Comparison of ENCODE assay signal across 22 cellular contexts in the genomic region with DNA sequence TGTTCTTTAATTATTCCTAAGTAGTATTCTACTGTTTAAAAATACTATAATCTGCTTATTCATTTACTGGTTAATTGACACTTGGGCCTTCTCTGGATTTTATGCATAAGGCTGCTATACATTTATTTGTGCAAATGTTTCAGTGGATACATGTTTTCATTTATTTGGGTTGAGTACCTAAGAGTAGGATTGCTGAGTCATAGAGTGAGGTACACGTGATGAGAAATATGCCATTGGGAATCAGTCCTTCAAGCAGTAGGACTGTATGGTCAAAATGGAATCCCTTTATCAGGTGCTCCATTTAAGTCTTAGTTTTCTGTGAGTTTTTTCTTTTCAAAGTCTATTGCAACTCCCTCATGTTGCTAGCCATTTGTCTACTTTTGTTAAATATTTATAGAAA.
A peak's percentile ranks its signal among the peaks of the same experiment; 100 is the strongest.
DNase-seq lines count a peak whose midpoint lies in the region; ATAC-seq, FAIRE-seq and TF ChIP-seq lines count a peak whose summit lies in the region.
"Had no signal": no experiment of that assay in that cellular context is flagged by ENCODE, and none has a peak within 500 bp of the region (broad histone marks: within the 10 kb centered on the region; RNA-seq: fewer than 3 reads in every experiment).

No MANE protein-coding gene starts in this region.

- H3K27me3 Mint-ChIP-seq in endothelial cell (ENCODE audit: unreplicated experiment) = peaks cover 2% of the 10 kb centered on the region
- no peaks in the 10 kb centered on the region for H3K27me3 Mint-ChIP-seq in activated T-helper 17 cell treated with anti-CD3 and anti-CD28 coated beads, Interleukin-2, amount 50 U/mL, for 72 hours

- H3K4me3 ChIP-seq in A549 (no peak overlapping the region), IMR-90 (ENCODE audit: insufficient read depth, low read depth, low read length) (no peak overlapping the region), mesendoderm (ENCODE audit: low read length) (no peak overlapping the region), pancreas (no peak overlapping the region), BE2C (ENCODE audit: low read depth, low read length) (no peak overlapping the region)
- H3K4me3 ChIP-seq: BLaER1 treated with 17β-estradiol and CSF1 and Interleukin-3, amounts not matched to agents 10 nM and 100 nM; GM23338 had no signal

- no peaks in the 10 kb centered on the region for H3K27me3 ChIP-seq in IMR-90 (ENCODE audit: control insufficient read depth, insufficient read depth, low read length)
- H3K27me3 ChIP-seq in mesendoderm (ENCODE audit: insufficient read depth, low read length, poor library complexity) = no peaks in the 10 kb centered on the region
- no peaks in the 10 kb centered on the region for H3K27me3 ChIP-seq in pancreas
- H3K27me3 ChIP-seq in BE2C = no peaks in the 10 kb centered on the region

- H2BK120ac ChIP-seq in IMR-90 (ENCODE audit: low read depth, low read length) (no peak overlapping the region), mesendoderm (ENCODE audit: low read depth, low read length) (no peak overlapping the region)

- H2AFZ ChIP-seq in IMR-90 (replicated peaks; ENCODE audit: low read length, poor library complexity) = no peak overlapping the region
- H2AFZ ChIP-seq: GM23338 had no signal

- no peak overlapping the region for H2BK15ac ChIP-seq in IMR-90 (ENCODE audit: low read depth, low read length)
- peak overlapping the region; percentile 36 for H2BK15ac ChIP-seq in mesendoderm (replicated peaks; ENCODE audit: low read depth)

- dilution Hi-C loops in IMR-90 (cut with HindIII; ENCODE audit: low sequenced_read_pairs, unreplicated experiment) = no loop called here

- intact Hi-C loops in IMR-90 (cut with micrococcal nuclease) (loop anchor here (1.0 kb wide), 1 partner anchor 12 kb away; no protein-coding TSS in a partner anchor), pancreas (cut with DNase I) (no loop called here)

- no peaks in the 10 kb centered on the region for H3K9me1 ChIP-seq in IMR-90 (ENCODE audit: insufficient read depth, low read length)

- H3K27ac ChIP-seq in A549 (no peak overlapping the region), IMR-90 (ENCODE audit: insufficient read depth, low read length) (no peak overlapping the region), mesendoderm (ENCODE audit: low read depth, low read length) (no peak overlapping the region), pancreas (no peak overlapping the region)
- H3K27ac ChIP-seq: BLaER1 treated with 17β-estradiol and CSF1 and Interleukin-3, amounts not matched to agents 10 nM and 100 nM had no signal

- TF ChIP-seq RAD21 in A549 (conservative IDR thresholded peaks at IDR 0.05 in 1 of 2, IDR thresholded peaks at IDR 0.05 in 1 of 2) (no peak), IMR-90 (IDR thresholded peaks at IDR 0.05; ENCODE audit: low read length) (no peak)

- no peak for TF ChIP-seq CTCF in A549 (IDR thresholded peaks at IDR 0.05)
- no peak for TF ChIP-seq CTCF in IMR-90 (conservative IDR thresholded peaks at IDR 0.05; ENCODE audit: low read depth, low read length)
- TF ChIP-seq CTCF in endothelial cell (IDR thresholded peaks at IDR 0.05; ENCODE audit: unreplicated experiment) = no peak
- no peak for TF ChIP-seq CTCF in pancreas (IDR thresholded peaks at IDR 0.05)
- TF ChIP-seq CTCF in BE2C (IDR thresholded peaks at IDR 0.05; ENCODE audit: low read depth, low read length) = no peak

- ATAC-seq in A549 (no peak), IMR-90 (ENCODE audit: low read depth) (no peak), pancreas (no peak), GM19463 (IDR thresholded peaks at IDR 0.05; ENCODE audit: unreplicated experiment) (no peak)
- ATAC-seq in activated T-helper 17 cell treated with anti-CD3 and anti-CD28 coated beads, Interleukin-2, amount 50 U/mL, for 72 hours (replicated peaks) = no peak
- ATAC-seq: GM23338, HCT116 had no signal

- H3K9ac ChIP-seq in IMR-90 (ENCODE audit: low read depth, low read length) (no peak overlapping the region), mesendoderm (ENCODE audit: low read length) (no peak overlapping the region)
- H3K9ac ChIP-seq: BLaER1 treated with 17β-estradiol and CSF1 and Interleukin-3, amounts not matched to agents 10 nM and 100 nM had no signal

- H3K79me2 ChIP-seq in mesendoderm (ENCODE audit: control insufficient read depth, insufficient read depth, low read length) = no peaks in the 10 kb centered on the region

- H3K18ac ChIP-seq in IMR-90 (ENCODE audit: low read depth, low read length) = no peak overlapping the region
- H3K18ac ChIP-seq in mesendoderm (ENCODE audit: low read length) = no peak overlapping the region

- H2AK5ac ChIP-seq in IMR-90 (ENCODE audit: low read depth, low read length) (no peak overlapping the region), mesendoderm (ENCODE audit: low read length) (no peak overlapping the region)

- 4% methylated on average over 1 of the region's 1 CpG for WGBS in A549 (ENCODE audit: missing lambda C conversion rate)
- no CpG with 5 or more reads among the region's 1 CpG for WGBS in IMR-90 (ENCODE audit: extremely low coverage in 2 of 2, insufficient read length in 1 of 2), 2 experiments
- no CpG with 5 or more reads among the region's 1 CpG for WGBS in mesendoderm (ENCODE audit: extremely low coverage, insufficient coverage, low lambda C conversion rate)
- WGBS in pancreas, 2 donors = 50 to 73% methylated on average over 1 of the region's 1 CpG

- H4K8ac ChIP-seq in IMR-90 (ENCODE audit: low read depth in 2 of 2, low read length in 2 of 2) = no peak overlapping the region
- no peak overlapping the region for H4K8ac ChIP-seq in mesendoderm (ENCODE audit: low read depth, low read length)

- TF ChIP-seq POLR2A in A549 (IDR thresholded peaks at IDR 0.05; ENCODE audit: low read length) = no peak
- no peak for TF ChIP-seq POLR2A in IMR-90 (IDR thresholded peaks at IDR 0.05; ENCODE audit: low read depth, low read length)

- H3K79me1 ChIP-seq in IMR-90 (ENCODE audit: low read depth in 1 of 2, low read length in 2 of 2) = no peaks in the 10 kb centered on the region
- H3K79me1 ChIP-seq in mesendoderm (ENCODE audit: low read length) = no peaks in the 10 kb centered on the region

- H3K4me1 ChIP-seq in A549 (no peaks in the 10 kb centered on the region), IMR-90 (ENCODE audit: control insufficient read depth, insufficient read depth, low read length) (peaks cover 4% of the 10 kb centered on the region; the same call in 1 of the 2 replicates), mesendoderm (ENCODE audit: control insufficient read depth, low read depth, low read length) (peaks cover 2% of the 10 kb centered on the region), pancreas (no peaks in the 10 kb centered on the region), BE2C (no peaks in the 10 kb centered on the region; the same call in 1 of the 2 replicates)
- H3K4me1 ChIP-seq: BLaER1 treated with 17β-estradiol and CSF1 and Interleukin-3, amounts not matched to agents 10 nM and 100 nM had no signal

- no peaks in the 10 kb centered on the region for H4K20me1 ChIP-seq in IMR-90 (ENCODE audit: insufficient read depth, low read length)
- H4K20me1 ChIP-seq: BLaER1 treated with 17β-estradiol and CSF1 and Interleukin-3, amounts not matched to agents 10 nM and 100 nM had no signal

- no peaks in the 10 kb centered on the region for H3K9me3 ChIP-seq in A549
- H3K9me3 ChIP-seq in IMR-90 (ENCODE audit: control insufficient read depth, insufficient read depth, low read length) = no peaks in the 10 kb centered on the region
- no peaks in the 10 kb centered on the region for H3K9me3 ChIP-seq in pancreas
- H3K9me3 ChIP-seq in BE2C = no peaks in the 10 kb centered on the region

- DNase-seq in A549 (ENCODE audit: low read depth in 1 of 2, low spot score in 1 of 2) = no peak
- no peak for DNase-seq in IMR-90
- DNase-seq in endothelial cell (ENCODE audit: low spot score) = no peak
- no peak for DNase-seq in mesendoderm
- no peak for DNase-seq in pancreas
- no peak for DNase-seq in BE2C
- DNase-seq: CD4-positive, alpha-beta T cell; CD8-positive, alpha-beta memory T cell; DMS 273 treated with DMSO at 0.1 percent for 48 hours; DND-41; H9 had no signal

- peaks cover 3% of the 10 kb centered on the region for H3K36me3 Mint-ChIP-seq in endothelial cell (ENCODE audit: low read depth, unreplicated experiment)
- no peaks in the 10 kb centered on the region for H3K36me3 Mint-ChIP-seq in activated T-helper 17 cell treated with anti-CD3 and anti-CD28 coated beads, Interleukin-2, amount 50 U/mL, for 72 hours (ENCODE audit: low read depth)
- H3K36me3 Mint-ChIP-seq: CD14-positive monocyte; CD8-positive, alpha-beta memory T cell had no signal

- H3K23ac ChIP-seq in IMR-90 (ENCODE audit: low read depth, low read length) = no peak overlapping the region
- H3K23ac ChIP-seq in mesendoderm (ENCODE audit: low read length) = no peak overlapping the region

- TF ChIP-seq EP300 in A549 (IDR thresholded peaks at IDR 0.05) = no peak

- H3K36me3 ChIP-seq in IMR-90 (ENCODE audit: control insufficient read depth, insufficient read depth, low read length) (no peaks in the 10 kb centered on the region), mesendoderm (ENCODE audit: control insufficient read depth, insufficient read depth, low read length) (no peaks in the 10 kb centered on the region), pancreas (no peaks in the 10 kb centered on the region), BE2C (no peaks in the 10 kb centered on the region)
- H3K36me3 ChIP-seq: BLaER1 treated with 17β-estradiol and CSF1 and Interleukin-3, amounts not matched to agents 10 nM and 100 nM had no signal

- H3K27ac Mint-ChIP-seq in endothelial cell (ENCODE audit: unreplicated experiment) = peak overlapping the region; percentile 98
- no peak overlapping the region for H3K27ac Mint-ChIP-seq in activated T-helper 17 cell treated with anti-CD3 and anti-CD28 coated beads, Interleukin-2, amount 50 U/mL, for 72 hours
- H3K27ac Mint-ChIP-seq: B cell; CD14-positive monocyte; CD4-positive, alpha-beta T cell; CD8-positive, alpha-beta memory T cell; GM23338; H9 had no signal

- no peak overlapping the region for H2BK20ac ChIP-seq in IMR-90 (ENCODE audit: low read depth, low read length)

- H3K4ac ChIP-seq in IMR-90 (ENCODE audit: low read depth, low read length) = no peak overlapping the region
- H3K4ac ChIP-seq in mesendoderm (ENCODE audit: low read depth, low read length) = no peak overlapping the region

- H4K91ac ChIP-seq in IMR-90 (ENCODE audit: insufficient read depth, low read depth, low read length) = no peak overlapping the region

- in situ Hi-C loops in IMR-90 (cut with MboI; ENCODE audit: low sequenced_read_pairs) = no loop called here

- peaks cover 50% of the 10 kb centered on the region for H3K4me1 Mint-ChIP-seq in endothelial cell (ENCODE audit: unreplicated experiment)
- H3K4me1 Mint-ChIP-seq in activated T-helper 17 cell treated with anti-CD3 and anti-CD28 coated beads, Interleukin-2, amount 50 U/mL, for 72 hours = no peaks in the 10 kb centered on the region
- H3K4me1 Mint-ChIP-seq: B cell had no signal

- CTCF ChIA-PET in A549 (lab: Yijun Ruan, JAX) (no interaction called here), IMR-90 (lab: Yijun Ruan, JAX) (no interaction called here)

- H3K4me2 ChIP-seq in A549 = no peak overlapping the region
- no peak overlapping the region for H3K4me2 ChIP-seq in IMR-90 (ENCODE audit: low read depth, low read length)
- H3K4me2 ChIP-seq in mesendoderm (ENCODE audit: low read length) = no peak overlapping the region
- H3K4me2 ChIP-seq: BLaER1 treated with 17β-estradiol and CSF1 and Interleukin-3, amounts not matched to agents 10 nM and 100 nM; GM23338 had no signal

- H3K9me3 Mint-ChIP-seq in endothelial cell (ENCODE audit: unreplicated experiment) = no peaks in the 10 kb centered on the region
- H3K9me3 Mint-ChIP-seq in activated T-helper 17 cell treated with anti-CD3 and anti-CD28 coated beads, Interleukin-2, amount 50 U/mL, for 72 hours = no peaks in the 10 kb centered on the region
- H3K9me3 Mint-ChIP-seq: CD4-positive, alpha-beta T cell had no signal

- H2AK9ac ChIP-seq in IMR-90 (replicated peaks; ENCODE audit: low read depth, low read length, poor library complexity) = no peak overlapping the region

- H4K5ac ChIP-seq in IMR-90 (ENCODE audit: low read depth, low read length) = no peak overlapping the region
- no peak overlapping the region for H4K5ac ChIP-seq in mesendoderm (ENCODE audit: low read length)

- H3K56ac ChIP-seq in IMR-90 (ENCODE audit: extremely low read depth, insufficient read depth, low read length) (no peak overlapping the region), mesendoderm (ENCODE audit: low read length) (no peak overlapping the region)

- POLR2A ChIA-PET in A549 (lab: Yijun Ruan, JAX) = no interaction called here
- POLR2A ChIA-PET in IMR-90 (lab: Charles Lee; ENCODE audit: unreplicated experiment) = no interaction called here

- no peak overlapping the region for H3K4me3 Mint-ChIP-seq in endothelial cell (ENCODE audit: unreplicated experiment)
- no peak overlapping the region for H3K4me3 Mint-ChIP-seq in activated T-helper 17 cell treated with anti-CD3 and anti-CD28 coated beads, Interleukin-2, amount 50 U/mL, for 72 hours
- H3K4me3 Mint-ChIP-seq: B cell; CD14-positive monocyte; CD4-positive, alpha-beta T cell; CD8-positive, alpha-beta memory T cell; GM23338; H9 had no signal

- BruUV-seq in IMR-90 (replicated peaks; lab: Mats Ljungman, UMichigan) = no TSS peak

- no peak overlapping the region for H2BK5ac ChIP-seq in IMR-90 (ENCODE audit: low read depth, low read length, poor library complexity, severe bottlenecking)
- H2BK5ac ChIP-seq in mesendoderm (ENCODE audit: low read length) = no peak overlapping the region

- FAIRE-seq in A549 (lab: Jason Lieb, UNC) (no peak), pancreas (lab: Jason Lieb, UNC) (no peak)
- FAIRE-seq: D721Med, G401.6, GM12892, GM19239 had no signal

- no peak overlapping the region for H3K14ac ChIP-seq in IMR-90 (replicated peaks; ENCODE audit: low read depth, low read length)
